Comparison of ENCODE assay signal across 9 cellular contexts in the genomic region with DNA sequence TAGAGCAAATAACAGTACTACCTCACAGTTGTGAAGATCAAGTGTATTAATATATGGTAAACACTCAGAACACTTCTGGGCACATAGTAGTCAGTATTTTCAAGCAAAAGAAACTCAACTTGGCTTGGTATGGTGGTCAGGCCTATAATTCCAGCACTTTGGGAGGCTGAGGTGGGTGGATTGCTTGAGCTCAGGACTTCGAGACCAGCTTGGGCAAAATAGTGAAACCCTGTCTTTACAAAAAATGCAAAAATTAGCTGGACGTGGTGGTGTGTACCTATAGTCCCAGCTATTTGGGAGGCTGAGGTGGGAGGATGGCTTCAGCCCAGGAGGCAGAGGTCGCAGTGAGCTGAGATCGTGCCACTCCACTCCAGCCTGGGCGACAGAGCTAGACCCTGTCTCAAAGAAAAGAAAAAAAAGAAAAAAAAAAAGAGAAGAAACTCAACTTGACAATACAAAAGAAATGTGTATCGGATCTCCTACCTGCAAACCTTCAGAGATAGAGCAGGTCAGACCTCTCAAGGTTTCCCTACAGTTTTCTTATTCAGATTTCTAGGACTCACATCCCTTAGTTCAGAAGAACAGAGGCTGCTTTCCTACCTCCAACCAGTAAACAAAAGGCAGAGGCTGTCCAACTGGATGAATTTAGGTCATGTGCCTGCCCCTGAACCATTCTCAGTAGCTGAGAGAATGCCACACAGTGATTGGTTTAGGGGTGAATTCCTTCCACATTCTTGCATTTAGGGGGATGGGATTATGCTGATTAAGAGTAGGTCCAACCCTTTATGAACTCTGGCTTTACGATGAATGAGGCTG. TPM values are rescaled to one million over a fixed set of nuclear protein-coding genes. Genes with fewer than 3 reads are reported as not detected.
DNase-seq lines count a peak whose midpoint lies in the region; ATAC-seq and TF ChIP-seq lines count a peak whose summit lies in the region.
"Had no signal": no experiment of that assay in that cellular context is flagged by ENCODE, and none has a peak within 500 bp of the region (broad histone marks: within the 10 kb centered on the region; RNA-seq: fewer than 3 reads in every experiment).

No MANE protein-coding gene starts in this region.

- no peak for TF ChIP-seq CTCF in left ventricle myocardium inferior (IDR thresholded peaks at IDR 0.05; ENCODE audit: borderline replicate concordance)

- H3K4me3 ChIP-seq in left ventricle myocardium inferior (no peak overlapping the region), SK-N-MC (peak overlapping the region; percentile 7; the same call in 1 of the 2 replicates)

- H3K27ac ChIP-seq in left ventricle myocardium inferior (replicated peaks), result peak overlapping the region; percentile 70
- H3K27ac ChIP-seq in SK-N-MC, result peak overlapping the region; percentile 64

- intact Hi-C loops in left ventricle myocardium inferior (cut with micrococcal nuclease) (no loop called here), left cardiac atrium (cut with DNase I) (no loop called here)

- ATAC-seq in left cardiac atrium (no peak), GM19324 (IDR thresholded peaks at IDR 0.05; ENCODE audit: low FRiP score, unreplicated experiment) (no peak), HG03196 (IDR thresholded peaks at IDR 0.05; ENCODE audit: unreplicated experiment) (no peak), HG03439 (IDR thresholded peaks at IDR 0.05; ENCODE audit: unreplicated experiment) (no peak)

- no peaks in the 10 kb centered on the region for H3K9me3 ChIP-seq in left ventricle myocardium inferior (replicated peaks)
- H3K9me3 ChIP-seq in SK-N-MC (ENCODE audit: low read depth, low read length), result no peaks in the 10 kb centered on the region

- no peaks in the 10 kb centered on the region for H3K27me3 ChIP-seq in left ventricle myocardium inferior (ENCODE audit: low read depth)

- H3K4me1 ChIP-seq in left ventricle myocardium inferior, result peaks cover 30% of the 10 kb centered on the region

- DNase-seq in left ventricle myocardium inferior, result no peak
- DNase-seq in left cardiac atrium, result no peak
- DNase-seq in SK-N-MC (ENCODE audit: low read depth, low spot score), result no peak
- peak; percentile 35 for DNase-seq in hepatic stellate cell (ENCODE audit: low spot score)
- no peak for DNase-seq in activated effector memory CD4-positive, alpha-beta T cell treated with Interleukin-2 at 50 U/mL for 16 hours
- DNase-seq: activated B cell treated with CpG ODN at 0.5 μM for 24 hours had no signal

- H3K9ac ChIP-seq in SK-N-MC (ENCODE audit: insufficient read length), result no peak overlapping the region

- H3K36me3 ChIP-seq in left ventricle myocardium inferior (peaks cover 18% of the 10 kb centered on the region), SK-N-MC (ENCODE audit: insufficient read depth, low read length) (peaks cover 28% of the 10 kb centered on the region)

RNA-seq across cellular contexts. Expression of gene KPNA2, which starts 1.7 kb away (rescaled TPM):
- 19.2 TPM for total RNA-seq in left ventricle myocardium inferior
- total RNA-seq in left cardiac atrium, result 10 to 100 TPM; 21.8 to 40.2 TPM

RNA-seq across cellular contexts. Expression of gene C17orf58, which starts 37.6 kb away (rescaled TPM):
- total RNA-seq in left ventricle myocardium inferior, result 6.6 TPM
- 10 to 100 TPM in 1 of 2 donors, 1 to 10 TPM in 1; 8.2 to 14.2 TPM for total RNA-seq in left cardiac atrium
